In genomic region chr11:34940026-34940677, GRCh38 we compare ENCODE assay signal across 18 cellular contexts. TPM values are rescaled to one million over a fixed set of nuclear protein-coding genes. Genes with fewer than 3 reads are reported as not detected.
DNase-seq lines count a peak whose midpoint lies in the region; ATAC-seq and TF ChIP-seq lines count a peak whose summit lies in the region.
"Had no signal": no experiment of that assay in that cellular context is flagged by ENCODE, and none has a peak within 500 bp of the region (broad histone marks: within the 10 kb centered on the region; RNA-seq: fewer than 3 reads in every experiment).

No MANE protein-coding gene starts in this region.

- H3K4me1 ChIP-seq in mammary epithelial cell (ENCODE audit: insufficient read depth, low read length), result no peaks in the 10 kb centered on the region
- no peaks in the 10 kb centered on the region for H3K4me1 ChIP-seq in breast epithelium
- H3K4me1 ChIP-seq in OCI-LY7 (ENCODE audit: insufficient read depth, low read length, poor library complexity, severe bottlenecking), result no peaks in the 10 kb centered on the region

- DNase-seq in mammary epithelial cell (no peak), breast epithelium (ENCODE audit: low spot score in 2 of 2) (no peak), OCI-LY7 (ENCODE audit: low spot score) (no peak), fibroblast of mammary gland (ENCODE audit: low read depth) (peak; percentile 8), T-helper 2 cell (no peak), erythroblast (lab: John Stamatoyannopoulos, UW) (no peak)
- no peak for DNase-seq in stimulated activated naive B cell treated with anti-CD40 and anti-IgM and Interleukin-4, amounts not matched to agents 10 μg/mL and 1 μg/mL and 100 μg/mL, for 72 hours
- DNase-seq in NK-92 treated with Interleukin-12 subunit alpha and Interleukin-12 subunit beta, amount 100 ng/mL, for 24 hours (lab: John Stamatoyannopoulos, UW), result no peak
- DNase-seq: 8988T; activated CD4-positive, alpha-beta T cell treated with anti-CD3 and anti-CD28 coated beads, Interleukin-2, amount 10 ng/mL, durations not matched to agents 7 days and 5 days; activated T-cell treated with anti-CD3 and anti-CD28 coated beads, Interleukin-2, amount 50 U/mL, for 72 hours; DMS53; immature natural killer cell; naive thymus-derived CD8-positive, alpha-beta T cell; NCI-H1930; T-cell had no signal

- no peaks in the 10 kb centered on the region for H3K9me3 ChIP-seq in mammary epithelial cell (replicated peaks; ENCODE audit: insufficient read depth, low read length)
- H3K9me3 ChIP-seq in breast epithelium, result no peaks in the 10 kb centered on the region
- H3K9me3 ChIP-seq in OCI-LY7 (ENCODE audit: low read length), result 0 out of 2 replicates have a peak, but pooled peaks cover 6% of the 10 kb centered on the region

- peaks cover 20 to 23% of the 10 kb centered on the region in 2 donors for H3K4me1 Mint-ChIP-seq in stimulated activated naive B cell treated with anti-CD40 and anti-IgM and Interleukin-4, amounts not matched to agents 10 μg/mL and 1 μg/mL and 100 μg/mL, for 72 hours

- dilution Hi-C loops in mammary epithelial cell (cut with HindIII; ENCODE audit: low sequenced_read_pairs), result no loop called here

- TF ChIP-seq CTCF in mammary epithelial cell (conservative IDR thresholded peaks at IDR 0.05 in 1 of 2, IDR thresholded peaks at IDR 0.05 in 1 of 2; ENCODE audit: extremely low read depth in 1 of 2, insufficient read depth in 1 of 2, low read depth in 1 of 2, low read length in 2 of 2), result peak; percentile 18 to 19
- no peak for TF ChIP-seq CTCF in breast epithelium (IDR thresholded peaks at IDR 0.05)
- 0 out of 2 replicates have a peak, but pooled peaks have one; percentile 37 for TF ChIP-seq CTCF in OCI-LY7 (conservative IDR thresholded peaks at IDR 0.05; ENCODE audit: low read length)
- peak; percentile 21 for TF ChIP-seq CTCF in fibroblast of mammary gland (conservative IDR thresholded peaks at IDR 0.05; ENCODE audit: control insufficient read depth, insufficient read depth, low read depth, low read length)

- TF ChIP-seq POLR2A in breast epithelium (IDR thresholded peaks at IDR 0.05) (no peak), erythroblast (IDR thresholded peaks at IDR 0.05; ENCODE audit: low read length) (no peak)

- no peaks in the 10 kb centered on the region for H3K27me3 ChIP-seq in mammary epithelial cell (ENCODE audit: insufficient read depth, low read length)
- H3K27me3 ChIP-seq in breast epithelium, result no peaks in the 10 kb centered on the region

- H3K79me2 ChIP-seq in mammary epithelial cell (ENCODE audit: insufficient read depth, low read length) (peaks cover 14% of the 10 kb centered on the region), OCI-LY7 (ENCODE audit: insufficient read depth, low read depth, low read length) (0 out of 2 replicates have a peak, but pooled peaks cover 3% of the 10 kb centered on the region)

- no peak overlapping the region for H3K9ac ChIP-seq in mammary epithelial cell (ENCODE audit: insufficient read depth, low read length)

- CTCF ChIA-PET in mammary epithelial cell (lab: Charles Lee; ENCODE audit: low non-redundant PET) (no interaction called here), OCI-LY7 (lab: Charles Lee; ENCODE audit: unreplicated experiment) (no interaction called here)

- POLR2A ChIA-PET in OCI-LY7 (lab: Charles Lee), result interaction anchor here (0.7 to 1.7 kb wide), 4 partner anchors 11 to 244 kb away, joined by 3 to 6 read pairs (median 4); no protein-coding TSS in a partner anchor

- H3K27me3 Mint-ChIP-seq in stimulated activated naive B cell treated with anti-CD40 and anti-IgM and Interleukin-4, amounts not matched to agents 10 μg/mL and 1 μg/mL and 100 μg/mL, for 72 hours, result no peaks in the 10 kb centered on the region
- H3K27me3 Mint-ChIP-seq: activated CD4-positive, alpha-beta T cell treated with anti-CD3 and anti-CD28 coated beads, Interleukin-2, amount 10 ng/mL, durations not matched to agents 7 days and 5 days; naive thymus-derived CD8-positive, alpha-beta T cell; T-cell had no signal

- peak; percentile 70 to 75 for ATAC-seq in stimulated activated naive B cell treated with anti-CD40 and anti-IgM and Interleukin-4, amounts not matched to agents 10 μg/mL and 1 μg/mL and 100 μg/mL, for 72 hours (replicated peaks)
- ATAC-seq: activated T-cell treated with anti-CD3 and anti-CD28 coated beads, Interleukin-2, amount 50 U/mL, for 72 hours; naive thymus-derived CD8-positive, alpha-beta T cell; T-cell had no signal

- no TSS peak for BruUV-seq in mammary epithelial cell (replicated peaks; lab: Mats Ljungman, UMichigan)
- BruUV-seq in OCI-LY7 (replicated peaks; lab: Mats Ljungman, UMichigan), result no TSS peak

- H4K20me1 ChIP-seq in mammary epithelial cell (ENCODE audit: insufficient read depth, low read length) (no peaks in the 10 kb centered on the region), OCI-LY7 (ENCODE audit: insufficient read depth, low read length) (no peaks in the 10 kb centered on the region)

- no peak overlapping the region for H3K4me2 ChIP-seq in mammary epithelial cell (ENCODE audit: insufficient read depth, low read depth, low read length)
- H3K4me2 ChIP-seq in OCI-LY7 (ENCODE audit: low read length), result no peak overlapping the region

- H3K36me3 ChIP-seq in mammary epithelial cell (ENCODE audit: insufficient read depth, low read length) (no peaks in the 10 kb centered on the region), breast epithelium (no peaks in the 10 kb centered on the region), OCI-LY7 (ENCODE audit: insufficient read depth, low read length) (no peaks in the 10 kb centered on the region; the same call in 1 of the 2 replicates)

- no peak overlapping the region for H3K4me3 Mint-ChIP-seq in stimulated activated naive B cell treated with anti-CD40 and anti-IgM and Interleukin-4, amounts not matched to agents 10 μg/mL and 1 μg/mL and 100 μg/mL, for 72 hours
- H3K4me3 Mint-ChIP-seq: activated CD4-positive, alpha-beta T cell treated with anti-CD3 and anti-CD28 coated beads, Interleukin-2, amount 10 ng/mL, durations not matched to agents 7 days and 5 days; activated T-cell treated with anti-CD3 and anti-CD28 coated beads, Interleukin-2, amount 50 U/mL, for 72 hours; immature natural killer cell; naive thymus-derived CD8-positive, alpha-beta T cell; T-cell had no signal

- no peak overlapping the region for H3K27ac ChIP-seq in mammary epithelial cell (ENCODE audit: insufficient read depth, low read depth, low read length)
- H3K27ac ChIP-seq in breast epithelium, result no peak overlapping the region
- no peak overlapping the region for H3K27ac ChIP-seq in OCI-LY7 (ENCODE audit: low read depth, low read length, poor library complexity, severe bottlenecking)
- H3K27ac ChIP-seq: epithelial cell of prostate, skin epidermis had no signal

- in situ Hi-C loops in mammary epithelial cell (cut with MboI; ENCODE audit: low sequenced_read_pairs in 2 of 2), result loop anchor here in 1 of 2 donors (25.0 kb wide), 1 partner anchor 447 kb away; no protein-coding TSS in a partner anchor

- H3K36me3 Mint-ChIP-seq in stimulated activated naive B cell treated with anti-CD40 and anti-IgM and Interleukin-4, amounts not matched to agents 10 μg/mL and 1 μg/mL and 100 μg/mL, for 72 hours, result peaks cover 18 to 33% of the 10 kb centered on the region in 2 donors

- intact Hi-C loops in mammary epithelial cell (cut with micrococcal nuclease), result no loop called here
- intact Hi-C loops in breast epithelium (cut with DNase I; ENCODE audit: low total_unique reads), result no loop called here
- intact Hi-C loops in OCI-LY7 (cut with micrococcal nuclease; ENCODE audit: unreplicated experiment), result no loop called here

- no peak overlapping the region for H3K27ac Mint-ChIP-seq in stimulated activated naive B cell treated with anti-CD40 and anti-IgM and Interleukin-4, amounts not matched to agents 10 μg/mL and 1 μg/mL and 100 μg/mL, for 72 hours
- H3K27ac Mint-ChIP-seq: activated CD4-positive, alpha-beta T cell treated with anti-CD3 and anti-CD28 coated beads, Interleukin-2, amount 10 ng/mL, durations not matched to agents 7 days and 5 days; activated T-cell treated with anti-CD3 and anti-CD28 coated beads, Interleukin-2, amount 50 U/mL, for 72 hours; T-cell had no signal

- H3K9me2 ChIP-seq in OCI-LY7 (ENCODE audit: insufficient read depth, low read length), result no peaks in the 10 kb centered on the region

- H2AFZ ChIP-seq in mammary epithelial cell (ENCODE audit: low read depth, low read length) (no peak overlapping the region), OCI-LY7 (ENCODE audit: low read length) (no peak overlapping the region)

- 50% methylated on average over 4 of the region's 4 CpGs for WGBS in mammary epithelial cell (ENCODE audit: low coverage, missing lambda C conversion rate)

- H3K4me3 ChIP-seq in mammary epithelial cell (replicated peaks in 1 of 3; ENCODE audit: insufficient read depth in 1 of 3, low read depth in 2 of 3, low read length in 3 of 3) (no peak overlapping the region), breast epithelium (no peak overlapping the region), OCI-LY7 (ENCODE audit: low read depth, low read length, poor library complexity, severe bottlenecking) (no peak overlapping the region), fibroblast of mammary gland (ENCODE audit: control insufficient read depth, low read depth, low read length) (no peak overlapping the region)
- H3K4me3 ChIP-seq: skin epidermis had no signal

- H3K9me3 Mint-ChIP-seq in stimulated activated naive B cell treated with anti-CD40 and anti-IgM and Interleukin-4, amounts not matched to agents 10 μg/mL and 1 μg/mL and 100 μg/mL, for 72 hours, result no peaks in the 10 kb centered on the region

RNA-seq across cellular contexts. Expression of gene PDHX, which starts 23.7 kb away (rescaled TPM):
- total RNA-seq in mammary epithelial cell, result 10 to 100 TPM; 25.2 to 33.4 TPM
- polyA plus RNA-seq in mammary epithelial cell, result 17.0 TPM
- 23.2 TPM for polyA minus RNA-seq in mammary epithelial cell
- total RNA-seq in breast epithelium, result 10 to 100 TPM; 32.1 to 42.7 (median 41.6) TPM
- total RNA-seq in OCI-LY7 (2014; rRNA removed; shearing (Covaris generic)), result 18.0 and 19.6 TPM in 2 replicates
- total RNA-seq in OCI-LY7 (2022), result 43.4 and 50.9 TPM in 2 replicates

RNA-seq across cellular contexts. Expression of gene APIP, which starts 24.0 kb away (rescaled TPM):
- total RNA-seq in mammary epithelial cell, result 10 to 100 TPM; 10.7 to 19.0 TPM
- polyA plus RNA-seq in mammary epithelial cell, result 8.0 TPM
- polyA minus RNA-seq in mammary epithelial cell, result not detected
- total RNA-seq in breast epithelium, result 10 to 100 TPM; 27.7 to 46.4 (median 29.8) TPM
- total RNA-seq in OCI-LY7 (2014; rRNA removed; shearing (Covaris generic)), result 40.7 and 56.7 TPM in 2 replicates
- total RNA-seq in OCI-LY7 (2022), result 66.2 and 66.3 TPM in 2 replicates

Comparison
In these comparisons a context has a peak if more than half of its experiments do, and no peak if none do; other contexts are left out.
1. CTCF ChIP-seq: peak in mammary epithelial cell (2 of 2), OCI-LY7 (single experiment) and fibroblast of mammary gland (single experiment); none in breast epithelium (0 of 3).